Comparison of ENCODE assay signal across 16 cellular contexts in genomic region chr18:72261562-72261961, GRCh38.
"Had no signal": no experiment of that assay in that cellular context is flagged by ENCODE, and none has a peak within 500 bp of the region (broad histone marks: within the 10 kb centered on the region; RNA-seq: fewer than 3 reads in every experiment).

No MANE protein-coding gene starts in this region.

- H3K27me3 Mint-ChIP-seq: activated naive CD8-positive, alpha-beta T cell; effector memory CD8-positive, alpha-beta T cell; progenitor cell of endocrine pancreas had no signal

- H3K9me3 ChIP-seq: esophagus squamous epithelium, lower lobe of right lung, tibial artery had no signal

- FAIRE-seq: TTC549, urothelium cell line had no signal

- H3K27ac ChIP-seq: esophagus squamous epithelium, lower lobe of right lung, tibial artery had no signal

- H3K36me3 ChIP-seq: esophagus squamous epithelium, lower lobe of right lung, tibial artery had no signal

- H3K9me3 Mint-ChIP-seq: activated T-helper 1 cell treated with anti-CD3 and anti-CD28 coated beads, Interleukin-12 subunit alpha, Interleukin-12 subunit beta, Interleukin-2, Interleukin-4 antibody, amounts not matched to agents 30 ng/mL and 10 ng/mL and 1 ng/mL, durations not matched to agents 14 hours and 24 hours and 36 hours; nephron progenitor cell had no signal

- H3K4me1 Mint-ChIP-seq: nephron progenitor cell had no signal

- H3K4me3 Mint-ChIP-seq: activated naive CD8-positive, alpha-beta T cell; activated T-helper 1 cell treated with anti-CD3 and anti-CD28 coated beads, Interleukin-12 subunit alpha, Interleukin-12 subunit beta, Interleukin-2, Interleukin-4 antibody, amounts not matched to agents 30 ng/mL and 10 ng/mL and 1 ng/mL, durations not matched to agents 14 hours and 24 hours and 36 hours; effector memory CD8-positive, alpha-beta T cell; nephron progenitor cell had no signal

- H3K27ac Mint-ChIP-seq: activated naive CD8-positive, alpha-beta T cell; activated T-helper 1 cell treated with anti-CD3 and anti-CD28 coated beads, Interleukin-12 subunit alpha, Interleukin-12 subunit beta, Interleukin-2, Interleukin-4 antibody, amounts not matched to agents 30 ng/mL and 10 ng/mL and 1 ng/mL, durations not matched to agents 14 hours and 24 hours and 36 hours; effector memory CD8-positive, alpha-beta T cell; nephron progenitor cell; progenitor cell of endocrine pancreas had no signal

- H3K36me3 Mint-ChIP-seq: activated naive CD8-positive, alpha-beta T cell had no signal

- H3K4me3 ChIP-seq: esophagus squamous epithelium, lower lobe of right lung, tibial artery had no signal

- DNase-seq: activated CD4-positive, alpha-beta T cell treated with anti-CD3 and anti-CD28 coated beads, Interleukin-2, amount 50 U/mL, for 4 hours; amygdala; effector memory CD8-positive, alpha-beta T cell; esophagus squamous epithelium; lower lobe of right lung; nephron progenitor cell; occipital lobe; stimulated activated naive CD8-positive, alpha-beta T cell treated with anti-CD3 and anti-CD28 coated beads, Interleukin-15, Interleukin-2, amounts not matched to agents 100 U/mL and 50 U/mL, for 24 hours; substantia nigra; T-helper 2 cell; tibial artery had no signal

- H3K4me1 ChIP-seq: esophagus squamous epithelium, lower lobe of right lung, tibial artery had no signal

- ATAC-seq: effector memory CD8-positive, alpha-beta T cell; lower lobe of right lung; stimulated activated naive CD8-positive, alpha-beta T cell treated with anti-CD3 and anti-CD28 coated beads, Interleukin-15, Interleukin-2, amounts not matched to agents 100 U/mL and 50 U/mL, for 24 hours had no signal

- H3K27me3 ChIP-seq: esophagus squamous epithelium, tibial artery had no signal
